In the genomic region with DNA sequence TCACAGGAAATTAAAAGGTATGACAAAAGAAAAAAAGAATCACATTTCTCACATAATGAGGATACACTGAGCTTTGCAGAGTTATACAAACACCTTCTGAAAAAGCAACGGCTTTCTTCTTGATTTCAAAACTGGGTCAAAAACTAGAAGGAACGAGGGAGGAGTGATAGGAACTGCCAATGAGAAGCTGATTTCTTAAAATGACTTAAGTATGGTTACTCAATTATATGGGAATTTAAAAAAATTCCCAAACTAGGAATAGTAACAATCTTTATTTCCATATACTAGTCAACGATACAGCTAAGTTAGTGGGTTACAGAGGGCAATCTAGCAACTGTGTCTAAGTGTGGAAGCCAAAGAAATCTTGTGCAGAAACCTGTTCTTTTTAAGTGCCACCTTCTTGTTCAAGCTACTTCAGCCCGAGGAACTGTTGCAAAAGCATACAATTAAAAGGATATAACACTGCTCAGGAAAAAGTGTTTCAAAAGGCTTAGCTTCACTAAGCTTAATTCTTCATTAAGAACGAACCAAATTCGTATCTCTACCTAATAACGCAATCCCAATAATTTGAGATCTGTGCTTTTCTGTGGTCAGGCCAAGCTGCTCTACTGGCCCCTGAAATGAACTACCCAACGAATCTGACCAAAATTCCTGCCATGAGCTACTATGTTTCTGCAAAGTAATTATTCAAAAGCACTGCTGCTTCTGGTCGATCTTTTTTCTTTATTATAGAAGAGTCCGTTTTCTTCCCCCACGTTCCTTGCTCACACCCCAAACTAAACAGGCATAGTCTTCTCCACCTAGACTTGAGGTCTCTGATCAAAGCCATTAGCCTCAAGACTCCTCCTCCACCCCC, we compare ENCODE assay signal across 8 cellular contexts. TPM values are rescaled to one million over a fixed set of nuclear protein-coding genes. Genes with fewer than 3 reads are reported as not detected.
DNase-seq lines count a peak whose midpoint lies in the region; ATAC-seq and TF ChIP-seq lines count a peak whose summit lies in the region.

No MANE protein-coding gene starts in this region.

- H3K27me3 ChIP-seq in CD8-positive, alpha-beta memory T cell (ENCODE audit: insufficient read depth, low read length, poor library complexity, severe bottlenecking), result no peaks in the 10 kb centered on the region

- POLR2A ChIA-PET in CD8-positive, alpha-beta memory T cell (lab: Charles Lee), result interaction anchor here (1.0 to 1.1 kb wide), 2 partner anchors 10 to 85 kb away, joined by 3 read pairs; no protein-coding TSS in a partner anchor
- POLR2A ChIA-PET in naive thymus-derived CD8-positive, alpha-beta T cell (lab: Charles Lee), result interaction anchor here (0.7 to 4.1 kb wide), 7 partner anchors 8 to 69 kb away, joined by 3 to 16 read pairs (median 5); no protein-coding TSS in a partner anchor

- H3K36me3 ChIP-seq in CD8-positive, alpha-beta memory T cell (ENCODE audit: insufficient read depth, low read length), result no peaks in the 10 kb centered on the region

- peak overlapping the region; percentile 54 for H3K4me3 ChIP-seq in CD8-positive, alpha-beta memory T cell (ENCODE audit: low read length)
- peak overlapping the region; percentile 73 for H3K4me3 ChIP-seq in LNCaP clone FGC (ENCODE audit: low read depth, low read length)

- peak; percentile 17 for ATAC-seq in central memory CD8-positive, alpha-beta T cell (replicated peaks; ENCODE audit: extremely low read depth, poor library complexity, severe bottlenecking)
- peak in 1 of 2 donors; percentile 15 for ATAC-seq in naive thymus-derived CD8-positive, alpha-beta T cell
- ATAC-seq in HG03432 (IDR thresholded peaks at IDR 0.05; ENCODE audit: unreplicated experiment), result no peak
- ATAC-seq in GM18873 (IDR thresholded peaks at IDR 0.05; ENCODE audit: low FRiP score, unreplicated experiment), result no peak

- CTCF ChIA-PET in CD8-positive, alpha-beta memory T cell (lab: Charles Lee), result interaction anchor here (0.7 to 1.8 kb wide), 3 partner anchors 9 to 92 kb away, joined by 3 to 8 read pairs (median 3); no protein-coding TSS in a partner anchor

- H3K27ac Mint-ChIP-seq in CD8-positive, alpha-beta memory T cell, result peak overlapping the region; percentile 84 to 97 (median 94)
- peak overlapping the region; percentile 86 for H3K27ac Mint-ChIP-seq in central memory CD8-positive, alpha-beta T cell (ENCODE audit: low read depth)
- peak overlapping the region; percentile 89 to 97 (median 93) for H3K27ac Mint-ChIP-seq in naive thymus-derived CD8-positive, alpha-beta T cell

- H3K27me3 Mint-ChIP-seq in CD8-positive, alpha-beta memory T cell, result no peaks in the 10 kb centered on the region
- H3K27me3 Mint-ChIP-seq in central memory CD8-positive, alpha-beta T cell, result no peaks in the 10 kb centered on the region
- H3K27me3 Mint-ChIP-seq in naive thymus-derived CD8-positive, alpha-beta T cell, result no peaks in the 10 kb centered on the region

- TF ChIP-seq CTCF in LNCaP clone FGC (IDR thresholded peaks at IDR 0.05; ENCODE audit: control insufficient read depth, extremely low read depth, insufficient read depth), result no peak

- H3K9me3 Mint-ChIP-seq in CD8-positive, alpha-beta memory T cell, result no peaks in the 10 kb centered on the region
- H3K9me3 Mint-ChIP-seq in central memory CD8-positive, alpha-beta T cell, result no peaks in the 10 kb centered on the region
- H3K9me3 Mint-ChIP-seq in naive thymus-derived CD8-positive, alpha-beta T cell, result no peaks in the 10 kb centered on the region

- DNase-seq in CD8-positive, alpha-beta memory T cell, result peak in 3 of 5 donors; percentile 24 to 52 (median 26)
- DNase-seq in LNCaP clone FGC (ENCODE audit: low read depth) (no peak), NCI-H524 treated with DMSO at 0.1 percent for 48 hours (lab: John Stamatoyannopoulos, UW) (no peak), NCI-H1105 treated with DMSO at 0.1 percent for 48 hours (lab: John Stamatoyannopoulos, UW) (no peak)
- no peak for DNase-seq in central memory CD8-positive, alpha-beta T cell (ENCODE audit: low spot score in 2 of 2)
- peak in 3 of 10 donors; percentile 16 to 33 (median 19) for DNase-seq in naive thymus-derived CD8-positive, alpha-beta T cell

- H3K27ac ChIP-seq in CD8-positive, alpha-beta memory T cell (ENCODE audit: low read depth, low read length), result peak overlapping the region; percentile 81

- H3K4me1 Mint-ChIP-seq in CD8-positive, alpha-beta memory T cell, result peaks cover 74 to 84% (median 82%) of the 10 kb centered on the region in 3 donors
- H3K4me1 Mint-ChIP-seq in central memory CD8-positive, alpha-beta T cell, result peaks cover 79% of the 10 kb centered on the region
- peaks cover 45 to 81% (median 77%) of the 10 kb centered on the region in 4 donors for H3K4me1 Mint-ChIP-seq in naive thymus-derived CD8-positive, alpha-beta T cell

- H3K4me3 Mint-ChIP-seq in CD8-positive, alpha-beta memory T cell, result peak overlapping the region; percentile 89 to 97 (median 93)
- H3K4me3 Mint-ChIP-seq in central memory CD8-positive, alpha-beta T cell, result peak overlapping the region; percentile 96
- H3K4me3 Mint-ChIP-seq in naive thymus-derived CD8-positive, alpha-beta T cell, result peak overlapping the region; percentile 87 to 95 (median 92)

- H3K36me3 Mint-ChIP-seq in CD8-positive, alpha-beta memory T cell, result peaks cover 0 to 18% (median 3%) of the 10 kb centered on the region in 3 donors
- peaks cover 19% of the 10 kb centered on the region for H3K36me3 Mint-ChIP-seq in central memory CD8-positive, alpha-beta T cell (ENCODE audit: insufficient read depth)
- peaks cover 0 to 7% (median 0%) of the 10 kb centered on the region in 3 donors for H3K36me3 Mint-ChIP-seq in naive thymus-derived CD8-positive, alpha-beta T cell

- H3K9me3 ChIP-seq in CD8-positive, alpha-beta memory T cell (ENCODE audit: low read length), result no peaks in the 10 kb centered on the region

- peaks cover 67% of the 10 kb centered on the region for H3K4me1 ChIP-seq in CD8-positive, alpha-beta memory T cell (ENCODE audit: insufficient read depth, low read length)

RNA-seq across cellular contexts. Expression of a gene that starts 1.9 kb away (rescaled TPM):
- 10 to 100 TPM; 51.5 to 51.6 TPM for total RNA-seq in CD8-positive, alpha-beta memory T cell
- polyA plus RNA-seq in CD8-positive, alpha-beta memory T cell, result 7.5 TPM
- total RNA-seq in naive thymus-derived CD8-positive, alpha-beta T cell, result 10 to 100 TPM; 78.8 to 81.1 TPM
- 1 to 10 TPM; 5.5 to 8.4 (median 6.0) TPM for polyA plus RNA-seq in naive thymus-derived CD8-positive, alpha-beta T cell

Comparison
In these comparisons a context has a peak if more than half of its experiments do, and no peak if none do; other contexts are left out.
1. DNase-seq: peak in CD8-positive, alpha-beta memory T cell (3 of 5); none in LNCaP clone FGC (single experiment), central memory CD8-positive, alpha-beta T cell (0 of 2), NCI-H524 treated with DMSO at 0.1 percent for 48 hours (single experiment) and NCI-H1105 treated with DMSO at 0.1 percent for 48 hours (single experiment).
2. Peak in every context shown above with its lines, with median percentiles within 50 percentile points of each other: H3K27ac Mint-ChIP-seq and H3K4me3 Mint-ChIP-seq.